Comparison of ENCODE assay signal across 21 cellular contexts in the genomic region with DNA sequence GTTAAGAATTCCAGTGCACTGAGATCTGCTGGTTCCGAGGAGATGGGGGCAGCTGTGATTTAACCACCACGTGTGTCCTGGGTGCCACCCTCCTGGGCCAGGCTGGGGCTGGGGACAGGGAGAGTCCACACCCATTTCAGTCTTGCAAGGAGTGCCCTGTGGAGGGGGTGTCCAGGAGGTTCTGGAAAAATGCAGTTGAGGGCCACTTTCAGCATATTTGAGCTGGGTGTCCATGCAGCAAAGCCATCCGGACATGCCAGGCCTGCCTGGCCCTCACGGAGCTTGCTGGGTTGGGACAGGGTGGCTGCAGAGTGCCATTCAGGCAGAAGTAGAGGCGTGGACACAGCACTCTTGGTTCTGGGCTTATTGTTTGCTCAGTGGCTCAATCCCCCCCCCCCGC.
"Had no signal": no experiment of that assay in that cellular context is flagged by ENCODE, and none has a peak within 500 bp of the region (broad histone marks: within the 10 kb centered on the region; RNA-seq: fewer than 3 reads in every experiment).

No MANE protein-coding gene starts in this region.

- ATAC-seq: effector memory CD8-positive, alpha-beta T cell; gastrocnemius medialis; heart right ventricle; psoas muscle; sciatic nerve; stimulated activated naive CD8-positive, alpha-beta T cell treated with anti-CD3 and anti-CD28 coated beads, Interleukin-15, amount 100 ng/mL, for 72 hours had no signal

- H3K36me3 ChIP-seq: gastrocnemius medialis had no signal

- H3K4me1 ChIP-seq: psoas muscle, testis had no signal

- DNase-seq: effector memory CD8-positive, alpha-beta T cell; gastrocnemius medialis; heart right ventricle; hypothalamus; kidney glomerular epithelial cell; mesenchymal stem cell; nephron progenitor cell; psoas muscle; retina; spleen; stimulated activated CD4-positive, alpha-beta T cell treated with anti-CD3 and anti-CD28 coated beads, Interleukin-15, amount 100 ng/mL, for 24 hours; stimulated activated CD4-positive, alpha-beta T cell treated with anti-CD3 and anti-CD28 coated beads, Interleukin-1b, Interleukin-23, amount 100 ng/mL, for 48 hours; stimulated activated CD4-positive, alpha-beta T cell treated with anti-CD3 and anti-CD28 coated beads, Interleukin-4, amount 100 ng/mL, for 24 hours; stimulated activated naive B cell treated with anti-CD40 and anti-IgM and Interleukin-4, amounts not matched to agents 10 μg/mL and 1 μg/mL and 100 μg/mL, for 72 hours; stimulated activated naive CD8-positive, alpha-beta T cell treated with anti-CD3 and anti-CD28 coated beads, Interleukin-15, amount 100 ng/mL, for 72 hours; testis had no signal

- H3K27ac ChIP-seq: epithelial cell of prostate, esophagus muscularis mucosa, gastrocnemius medialis, heart right ventricle, neutrophil, psoas muscle, testis had no signal

- H3K4me3 ChIP-seq: esophagus muscularis mucosa, gastrocnemius medialis, heart right ventricle, psoas muscle, spleen, testis, tibial nerve had no signal

- H3K27me3 ChIP-seq: esophagus muscularis mucosa, gastrocnemius medialis, heart right ventricle, neutrophil, spleen, testis, tibial nerve had no signal

- H3K9me3 ChIP-seq: esophagus muscularis mucosa, gastrocnemius medialis, heart right ventricle, neutrophil, psoas muscle, spleen, testis, tibial nerve had no signal
